Comparison of ENCODE assay signal across 1 cellular context in the genomic region with DNA sequence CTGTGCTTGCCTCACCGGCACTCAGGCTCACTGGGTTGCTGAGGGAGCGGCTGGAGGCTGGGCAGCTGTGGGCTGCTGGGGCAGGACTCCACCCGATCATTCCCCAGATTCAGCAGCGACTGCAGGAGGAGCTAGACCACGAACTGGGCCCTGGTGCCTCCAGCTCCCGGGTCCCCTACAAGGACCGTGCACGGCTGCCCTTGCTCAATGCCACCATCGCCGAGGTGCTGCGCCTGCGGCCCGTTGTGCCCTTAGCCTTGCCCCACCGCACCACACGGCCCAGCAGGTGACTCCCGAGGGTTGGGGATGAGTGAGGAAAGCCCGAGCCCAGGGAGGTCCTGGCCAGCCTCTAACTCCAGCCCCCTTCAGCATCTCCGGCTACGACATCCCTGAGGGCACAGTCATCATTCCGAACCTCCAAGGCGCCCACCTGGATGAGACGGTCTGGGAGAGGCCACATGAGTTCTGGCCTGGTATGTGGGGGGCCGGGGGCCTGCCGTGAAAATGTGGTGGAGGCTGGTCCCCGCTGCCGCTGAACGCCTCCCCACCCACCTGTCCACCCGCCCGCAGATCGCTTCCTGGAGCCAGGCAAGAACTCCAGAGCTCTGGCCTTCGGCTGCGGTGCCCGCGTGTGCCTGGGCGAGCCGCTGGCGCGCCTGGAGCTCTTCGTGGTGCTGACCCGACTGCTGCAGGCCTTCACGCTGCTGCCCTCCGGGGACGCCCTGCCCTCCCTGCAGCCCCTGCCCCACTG. TPM values are rescaled to one million over a fixed set of nuclear protein-coding genes. Genes with fewer than 3 reads are reported as not detected.
"Had no signal": no experiment of that assay in that cellular context is flagged by ENCODE, and none has a peak within 500 bp of the region (broad histone marks: within the 10 kb centered on the region; RNA-seq: fewer than 3 reads in every experiment).

No MANE protein-coding gene starts in this region.

RNA-seq across cellular contexts. Expression of a gene that starts 2.3 kb away (rescaled TPM):
- total RNA-seq: foreskin keratinocyte had no signal
